21 cellular contexts compared by ENCODE assay signal in genomic region chrX:21225643-21226042, GRCh38.
"Had no signal": no experiment of that assay in that cellular context is flagged by ENCODE, and none has a peak within 500 bp of the region (broad histone marks: within the 10 kb centered on the region; RNA-seq: fewer than 3 reads in every experiment).

No MANE protein-coding gene starts in this region.

- H3K4me1 Mint-ChIP-seq: activated CD4-positive, alpha-beta memory T cell treated with anti-CD3 and anti-CD28 coated beads, Interleukin-2, amount 10 ng/mL, durations not matched to agents 7 days and 5 days; memory B cell; natural killer cell; WTC11 had no signal

- H3K27ac Mint-ChIP-seq: activated CD4-positive, alpha-beta memory T cell treated with anti-CD3 and anti-CD28 coated beads, Interleukin-2, amount 10 ng/mL, durations not matched to agents 7 days and 5 days; activated naive CD4-positive, alpha-beta T cell treated with anti-CD3 and anti-CD28 coated beads, Interleukin-2, amount 50 U/mL, for 72 hours; dendritic cell treated with granulocyte-macrophage colony-stimulating factor and Interleukin-4, amounts not matched to agents 40 ng/mL and 50 ng/mL, for 4 days; memory B cell; natural killer cell; WTC11 had no signal

- H3K4me3 Mint-ChIP-seq: activated CD4-positive, alpha-beta memory T cell treated with anti-CD3 and anti-CD28 coated beads, Interleukin-2, amount 10 ng/mL, durations not matched to agents 7 days and 5 days; dendritic cell treated with granulocyte-macrophage colony-stimulating factor and Interleukin-4, amounts not matched to agents 40 ng/mL and 50 ng/mL, for 4 days; memory B cell; natural killer cell; WTC11 had no signal

- H3K9me3 Mint-ChIP-seq: activated CD4-positive, alpha-beta memory T cell treated with anti-CD3 and anti-CD28 coated beads, Interleukin-2, amount 10 ng/mL, durations not matched to agents 7 days and 5 days had no signal

- DNase-seq: activated CD4-positive, alpha-beta memory T cell treated with anti-CD3 and anti-CD28 coated beads, Interleukin-2, amount 10 ng/mL, durations not matched to agents 7 days and 5 days; activated CD4-positive, alpha-beta T cell treated with anti-CD3 and anti-CD28 coated beads for 4 hours; activated effector memory CD4-positive, alpha-beta T cell treated with anti-CD3 and anti-CD28 coated beads, Interleukin-2, amount 50 U/mL, for 16 hours; activated T-cell treated with anti-CD3 and anti-CD28 coated beads, Interleukin-2, amount 50 U/mL, for 48 hours; body of pancreas; effector memory CD4-positive, alpha-beta T cell; erythroblast; hippocampal formation; kidney; left ventricle myocardium inferior; natural killer cell; stimulated activated CD4-positive, alpha-beta T cell treated with anti-CD3 and anti-CD28 coated beads, Interleukin-12 subunit alpha, Interleukin-12 subunit beta, amount 100 ng/mL, for 4 hours; stimulated activated CD4-positive, alpha-beta T cell treated with anti-CD3 and anti-CD28 coated beads, Interleukin-2, amount 100 ng/mL, for 24 hours; stomach; T-helper 2 cell; uterus had no signal

- ATAC-seq: activated naive CD4-positive, alpha-beta T cell treated with anti-CD3 and anti-CD28 coated beads, Interleukin-2, amount 50 U/mL, for 72 hours; body of pancreas; natural killer cell; WTC11 had no signal

- H3K27me3 Mint-ChIP-seq: activated CD4-positive, alpha-beta memory T cell treated with anti-CD3 and anti-CD28 coated beads, Interleukin-2, amount 10 ng/mL, durations not matched to agents 7 days and 5 days; dendritic cell treated with granulocyte-macrophage colony-stimulating factor and Interleukin-4, amounts not matched to agents 40 ng/mL and 50 ng/mL, for 4 days had no signal

- H3K36me3 Mint-ChIP-seq: memory B cell, natural killer cell, WTC11 had no signal

- H3K27ac ChIP-seq: body of pancreas, left ventricle myocardium inferior, neutrophil, stomach, uterus had no signal
